In the genomic region with DNA sequence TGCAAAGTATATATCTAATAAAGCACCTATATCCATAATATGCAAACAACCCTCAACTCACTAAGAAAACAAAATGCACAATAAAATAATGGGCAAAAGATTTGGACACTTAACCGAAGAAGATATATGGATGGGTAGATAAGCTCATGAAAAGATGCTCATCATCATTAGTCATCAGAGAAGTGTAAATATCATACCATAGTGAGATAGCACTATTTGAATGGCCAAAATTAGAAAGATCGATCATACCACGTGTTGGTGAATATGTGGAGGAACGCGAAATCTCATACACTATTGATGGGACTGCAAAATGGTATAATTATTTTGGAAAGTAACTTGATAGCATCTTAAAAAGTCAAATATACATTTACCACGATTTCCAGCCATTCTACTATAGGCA, we compare ENCODE assay signal across 6 cellular contexts.
"Had no signal": no experiment of that assay in that cellular context is flagged by ENCODE, and none has a peak within 500 bp of the region (broad histone marks: within the 10 kb centered on the region; RNA-seq: fewer than 3 reads in every experiment).

No MANE protein-coding gene starts in this region.

- H3K4me3 ChIP-seq: GM12878 had no signal

- ATAC-seq: GM12878 had no signal

- DNase-seq: GDM1, GF-D8 had no signal

- FAIRE-seq: GM12878, GM12891, GM18507, GM19239 had no signal
